17 cellular contexts compared by ENCODE assay signal in the genomic region with DNA sequence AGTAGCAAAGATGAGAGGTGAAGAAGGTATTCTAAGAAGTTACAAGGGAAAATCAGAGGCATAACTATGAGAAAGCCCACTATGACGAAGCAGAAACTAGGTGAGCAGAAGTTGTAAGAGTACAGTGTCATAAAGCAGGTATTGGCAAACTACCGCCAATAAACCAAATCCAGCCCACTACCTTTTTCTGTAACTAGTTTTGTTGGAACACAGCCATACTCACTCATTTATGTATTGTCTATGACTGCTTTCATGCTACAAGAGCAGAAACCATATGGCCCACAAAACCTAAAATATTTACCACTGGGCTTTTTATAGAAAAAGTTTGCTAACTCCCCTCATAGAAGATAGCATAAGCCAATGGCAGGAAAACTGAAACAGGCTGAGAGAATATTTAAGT. TPM values are rescaled to one million over a fixed set of nuclear protein-coding genes. Genes with fewer than 3 reads are reported as not detected.
DNase-seq lines count a peak whose midpoint lies in the region; ATAC-seq and TF ChIP-seq lines count a peak whose summit lies in the region.
"Had no signal": no experiment of that assay in that cellular context is flagged by ENCODE, and none has a peak within 500 bp of the region (broad histone marks: within the 10 kb centered on the region; RNA-seq: fewer than 3 reads in every experiment).

No MANE protein-coding gene starts in this region.

- no peaks in the 10 kb centered on the region for H3K9me3 ChIP-seq in HAP-1
- H3K9me3 ChIP-seq: adrenal gland had no signal

- H3K4me3 Mint-ChIP-seq in GM23338: no peak overlapping the region
- H3K4me3 Mint-ChIP-seq in activated T-helper 17 cell treated with anti-CD3 and anti-CD28 coated beads, Interleukin-2, amount 50 U/mL, for 72 hours: no peak overlapping the region
- H3K4me3 Mint-ChIP-seq in effector memory CD8-positive, alpha-beta T cell: no peak overlapping the region
- H3K4me3 Mint-ChIP-seq: mesothelial cell of epicardium had no signal

- DNase-seq in GM23338 (ENCODE audit: low spot score) (no peak), NCI-H1105 (lab: John Stamatoyannopoulos, UW) (no peak), HAP-1 (ENCODE audit: low spot score in 2 of 2) (no peak)
- DNase-seq in effector memory CD8-positive, alpha-beta T cell: no peak
- DNase-seq: activated CD4-positive, alpha-beta T cell treated with anti-CD3 and anti-CD28 coated beads for 48 hours; adrenal gland; effector CD8-positive, alpha-beta T cell; NCI-H1436 treated with DMSO at 0.1 percent for 48 hours had no signal

- H3K27ac ChIP-seq in GM23338 (ENCODE audit: low read depth): peak overlapping the region; percentile 29; the same call in 1 of the 2 replicates
- H3K27ac ChIP-seq: adrenal gland, hepatocyte had no signal

- H3K27me3 ChIP-seq in GM23338 (ENCODE audit: insufficient read depth) (no peaks in the 10 kb centered on the region), HAP-1 (ENCODE audit: low read depth) (no peaks in the 10 kb centered on the region)
- H3K27me3 ChIP-seq: hepatocyte had no signal

- peaks cover 44% of the 10 kb centered on the region for H3K79me2 ChIP-seq in GM23338 (replicated peaks; ENCODE audit: insufficient read depth)

- in situ Hi-C loops in HAP-1 (cut with MboI; ENCODE audit: low sequenced_read_pairs): no loop called here

- no peaks in the 10 kb centered on the region; the same call in 1 of the 2 replicates for H4K20me1 ChIP-seq in GM23338 (replicated peaks; ENCODE audit: insufficient read depth)

- H3F3A ChIP-seq in GM23338 (replicated peaks; ENCODE audit: low read depth): no peaks in the 10 kb centered on the region

- no peaks in the 10 kb centered on the region for H3K9me3 Mint-ChIP-seq in GM23338
- no peaks in the 10 kb centered on the region for H3K9me3 Mint-ChIP-seq in activated T-helper 17 cell treated with anti-CD3 and anti-CD28 coated beads, Interleukin-2, amount 50 U/mL, for 72 hours
- H3K9me3 Mint-ChIP-seq in effector memory CD8-positive, alpha-beta T cell: no peaks in the 10 kb centered on the region
- H3K9me3 Mint-ChIP-seq: mesothelial cell of epicardium had no signal

- H3K27me3 Mint-ChIP-seq in GM23338 (ENCODE audit: insufficient read depth, low read depth, poor library complexity): no peaks in the 10 kb centered on the region
- no peaks in the 10 kb centered on the region for H3K27me3 Mint-ChIP-seq in activated T-helper 17 cell treated with anti-CD3 and anti-CD28 coated beads, Interleukin-2, amount 50 U/mL, for 72 hours
- H3K27me3 Mint-ChIP-seq in effector memory CD8-positive, alpha-beta T cell: no peaks in the 10 kb centered on the region

- H3K36me3 ChIP-seq in GM23338 (ENCODE audit: insufficient read depth): peaks cover 8% of the 10 kb centered on the region; the same call in 1 of the 2 replicates
- peaks cover 81% of the 10 kb centered on the region for H3K36me3 ChIP-seq in HAP-1 (replicated peaks)

- no peak overlapping the region for H2AFZ ChIP-seq in GM23338
- H2AFZ ChIP-seq: hepatocyte had no signal

- H3K4me2 ChIP-seq in GM23338: no peak overlapping the region
- H3K4me2 ChIP-seq: hepatocyte had no signal

- peaks cover 38% of the 10 kb centered on the region for H3K4me1 Mint-ChIP-seq in GM23338
- H3K4me1 Mint-ChIP-seq in activated T-helper 17 cell treated with anti-CD3 and anti-CD28 coated beads, Interleukin-2, amount 50 U/mL, for 72 hours: peaks cover 7% of the 10 kb centered on the region
- peaks cover 0 to 24% of the 10 kb centered on the region in 2 donors for H3K4me1 Mint-ChIP-seq in effector memory CD8-positive, alpha-beta T cell (ENCODE audit: low read depth in 2 of 2)
- H3K4me1 Mint-ChIP-seq: mesothelial cell of epicardium had no signal

- H3K36me3 Mint-ChIP-seq in GM23338 (ENCODE audit: low read depth): peaks cover 74% of the 10 kb centered on the region
- H3K36me3 Mint-ChIP-seq in activated T-helper 17 cell treated with anti-CD3 and anti-CD28 coated beads, Interleukin-2, amount 50 U/mL, for 72 hours (ENCODE audit: low read depth): peaks cover 86% of the 10 kb centered on the region
- H3K36me3 Mint-ChIP-seq in effector memory CD8-positive, alpha-beta T cell (ENCODE audit: insufficient read depth): peaks cover 30% of the 10 kb centered on the region

- TF ChIP-seq CTCF in GM23338 (conservative IDR thresholded peaks at IDR 0.05; ENCODE audit: low read depth in 2 of 2): no peak

- H3K4me1 ChIP-seq in GM23338 (ENCODE audit: insufficient read depth): peaks cover 14% of the 10 kb centered on the region; the same call in 1 of the 2 replicates
- peaks cover 5% of the 10 kb centered on the region; the same call in 1 of the 2 replicates for H3K4me1 ChIP-seq in HAP-1
- H3K4me1 ChIP-seq: adrenal gland had no signal

- no peaks in the 10 kb centered on the region for H3K9me2 ChIP-seq in GM23338 (ENCODE audit: insufficient read depth)

- no peak overlapping the region for H3K4me3 ChIP-seq in GM23338
- H3K4me3 ChIP-seq in HAP-1: no peak overlapping the region
- H3K4me3 ChIP-seq: adrenal gland, hepatocyte had no signal

- H3K27ac Mint-ChIP-seq in GM23338: 0 out of 2 replicates have a peak overlapping the region, but pooled peaks have one; percentile 79
- H3K27ac Mint-ChIP-seq in activated T-helper 17 cell treated with anti-CD3 and anti-CD28 coated beads, Interleukin-2, amount 50 U/mL, for 72 hours: no peak overlapping the region
- peak overlapping the region in 1 of 2 donors; percentile 19 for H3K27ac Mint-ChIP-seq in effector memory CD8-positive, alpha-beta T cell
- H3K27ac Mint-ChIP-seq: mesothelial cell of epicardium had no signal

- ATAC-seq in GM19023 (IDR thresholded peaks at IDR 0.05; ENCODE audit: unreplicated experiment) (peak; percentile 59), GM23338 (no peak), HG03095 (IDR thresholded peaks at IDR 0.05; ENCODE audit: unreplicated experiment) (peak; percentile 81)
- ATAC-seq in activated T-helper 17 cell treated with anti-CD3 and anti-CD28 coated beads, Interleukin-2, amount 50 U/mL, for 72 hours (replicated peaks): peak; percentile 78
- ATAC-seq in effector memory CD8-positive, alpha-beta T cell (replicated peaks): no peak
- ATAC-seq: sciatic nerve had no signal

TF ChIP-seq in GM23338, 12 proteins besides CTCF, POLR2A, EP300 and RAD21 (continues in another document):
- TF ChIP-seq NANOG (IDR thresholded peaks at IDR 0.05; ENCODE audit: borderline replicate concordance) (no peak), EZH2phosphoT487 (IDR thresholded peaks at IDR 0.05; ENCODE audit: unreplicated experiment) (no peak), EZH2 (IDR thresholded peaks at IDR 0.05; ENCODE audit: low read depth, unreplicated experiment) (no peak), ZNF114 (CRISPR knock-in tag; IDR thresholded peaks at IDR 0.05) (no peak), POLR2AphosphoS5 (IDR thresholded peaks at IDR 0.05; ENCODE audit: low read depth) (no peak), ZNF331 (CRISPR knock-in tag; IDR thresholded peaks at IDR 0.05; ENCODE audit: low read depth) (no peak), CREB1 (CRISPR knock-in tag; IDR thresholded peaks at IDR 0.05; ENCODE audit: low read depth) (no peak)
- TF ChIP-seq, protein P1, sequence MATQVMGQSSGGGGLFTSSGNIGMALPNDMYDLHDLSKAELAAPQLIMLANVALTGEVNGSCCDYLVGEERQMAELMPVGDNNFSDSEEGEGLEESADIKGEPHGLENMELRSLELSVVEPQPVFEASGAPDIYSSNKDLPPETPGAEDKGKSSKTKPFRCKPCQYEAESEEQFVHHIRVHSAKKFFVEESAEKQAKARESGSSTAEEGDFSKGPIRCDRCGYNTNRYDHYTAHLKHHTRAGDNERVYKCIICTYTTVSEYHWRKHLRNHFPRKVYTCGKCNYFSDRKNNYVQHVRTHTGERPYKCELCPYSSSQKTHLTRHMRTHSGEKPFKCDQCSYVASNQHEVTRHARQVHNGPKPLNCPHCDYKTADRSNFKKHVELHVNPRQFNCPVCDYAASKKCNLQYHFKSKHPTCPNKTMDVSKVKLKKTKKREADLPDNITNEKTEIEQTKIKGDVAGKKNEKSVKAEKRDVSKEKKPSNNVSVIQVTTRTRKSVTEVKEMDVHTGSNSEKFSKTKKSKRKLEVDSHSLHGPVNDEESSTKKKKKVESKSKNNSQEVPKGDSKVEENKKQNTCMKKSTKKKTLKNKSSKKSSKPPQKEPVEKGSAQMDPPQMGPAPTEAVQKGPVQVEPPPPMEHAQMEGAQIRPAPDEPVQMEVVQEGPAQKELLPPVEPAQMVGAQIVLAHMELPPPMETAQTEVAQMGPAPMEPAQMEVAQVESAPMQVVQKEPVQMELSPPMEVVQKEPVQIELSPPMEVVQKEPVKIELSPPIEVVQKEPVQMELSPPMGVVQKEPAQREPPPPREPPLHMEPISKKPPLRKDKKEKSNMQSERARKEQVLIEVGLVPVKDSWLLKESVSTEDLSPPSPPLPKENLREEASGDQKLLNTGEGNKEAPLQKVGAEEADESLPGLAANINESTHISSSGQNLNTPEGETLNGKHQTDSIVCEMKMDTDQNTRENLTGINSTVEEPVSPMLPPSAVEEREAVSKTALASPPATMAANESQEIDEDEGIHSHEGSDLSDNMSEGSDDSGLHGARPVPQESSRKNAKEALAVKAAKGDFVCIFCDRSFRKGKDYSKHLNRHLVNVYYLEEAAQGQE (IDR thresholded peaks at IDR 0.05; ENCODE audit: unreplicated experiment): no peak

RNA-seq across cellular contexts. Expression of a gene that starts 31.8 kb away (rescaled TPM):
- not detected in 2 replicates for total RNA-seq in GM23338 (2014; rRNA removed; shearing (Covaris generic))
- polyA plus RNA-seq in GM23338 (2016; fragmentation: Nextera tagmentation; extraction: Ambion mirVana): not detected in 2 replicates
- total RNA-seq in activated T-helper 17 cell treated with anti-CD3 and anti-CD28 coated beads, Interleukin-2, amount 50 U/mL, for 72 hours: not detected
- total RNA-seq: adrenal gland, cardiac septum, hepatocyte, mesothelial cell of epicardium, sciatic nerve had no signal
- polyA plus RNA-seq: adrenal gland, BJ, hepatocyte, thymus had no signal

Comparison
In these comparisons a context has a peak if more than half of its experiments do, and no peak if none do; other contexts are left out.
1. ATAC-seq: peak in GM19023 (single experiment), HG03095 (single experiment) and activated T-helper 17 cell treated with anti-CD3 and anti-CD28 coated beads, Interleukin-2, amount 50 U/mL, for 72 hours (single experiment); none in GM23338 (single experiment) and effector memory CD8-positive, alpha-beta T cell (single experiment).